Comparison of ENCODE assay signal across 8 cellular contexts in the genomic region with DNA sequence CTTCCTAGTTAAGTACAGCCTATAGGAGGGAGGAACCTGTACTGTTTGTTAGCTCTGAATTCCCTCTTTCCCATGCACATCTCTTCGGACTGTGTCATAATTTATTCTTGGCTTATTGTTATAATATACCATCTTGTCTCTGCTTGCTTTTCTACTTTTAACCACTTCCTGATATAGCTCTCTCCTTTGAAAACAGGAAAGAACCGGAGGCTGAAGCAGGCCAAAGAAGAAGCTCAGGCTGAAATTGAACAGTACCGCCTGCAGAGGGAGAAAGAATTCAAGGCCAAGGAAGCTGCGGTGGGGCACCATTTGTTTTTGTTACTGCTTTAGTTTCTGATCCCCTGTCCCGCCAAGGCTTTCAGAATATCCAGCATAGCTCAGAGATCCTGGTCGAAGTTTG. TPM values are rescaled to one million over a fixed set of nuclear protein-coding genes. Genes with fewer than 3 reads are reported as not detected.
DNase-seq lines count a peak whose midpoint lies in the region; ATAC-seq, FAIRE-seq and TF ChIP-seq lines count a peak whose summit lies in the region.

No MANE protein-coding gene starts in this region.

- no peak overlapping the region for H2BK15ac ChIP-seq in mesendoderm (replicated peaks; ENCODE audit: low read depth)

- H3K9ac ChIP-seq in SU-DHL-6 (ENCODE audit: low read length) (peak overlapping the region; percentile 23), mesendoderm (ENCODE audit: low read length) (no peak overlapping the region)

- H4K5ac ChIP-seq in mesendoderm (ENCODE audit: low read length): no peak overlapping the region

- peak overlapping the region in 3 of 5 experiments; percentile 68 to 95 (median 81) for H3K27ac Mint-ChIP-seq in brain

- H3K4me3 Mint-ChIP-seq in brain: peak overlapping the region in 1 of 5 experiments; percentile 85

- H3K27me3 ChIP-seq in SU-DHL-6 (ENCODE audit: low read length): no peaks in the 10 kb centered on the region
- no peaks in the 10 kb centered on the region for H3K27me3 ChIP-seq in mesendoderm (ENCODE audit: insufficient read depth, low read length, poor library complexity)

- TF ChIP-seq CTCF in GM13976 (IDR thresholded peaks at IDR 0.05; ENCODE audit: borderline replicate concordance, control extremely low read depth, extremely low read depth, insufficient read depth, missing control alignments) (no peak), SU-DHL-6 (IDR thresholded peaks at IDR 0.05; ENCODE audit: insufficient read depth, low read length, poor library complexity, severe bottlenecking) (peak; percentile 35), brain (conservative IDR thresholded peaks at IDR 0.05) (no peak)

- no peak overlapping the region for H3K23ac ChIP-seq in mesendoderm (ENCODE audit: low read length)

- H3K9me3 Mint-ChIP-seq in brain: peaks cover 0 to 4% (median 0%) of the 10 kb centered on the region in 5 experiments

- peaks cover 69% of the 10 kb centered on the region for H3K36me3 Mint-ChIP-seq in brain

- no peak overlapping the region for H2AFZ ChIP-seq in SU-DHL-6 (ENCODE audit: low read depth, low read length, severe bottlenecking)

- H3K9me2 ChIP-seq in SU-DHL-6 (replicated peaks; ENCODE audit: insufficient read depth, low read length): no peaks in the 10 kb centered on the region

- no peak overlapping the region for H2AK5ac ChIP-seq in mesendoderm (ENCODE audit: low read length)

- no peak for FAIRE-seq in GM12892 (lab: Jason Lieb, UNC)

- no peak overlapping the region for H3K4ac ChIP-seq in mesendoderm (ENCODE audit: low read depth, low read length)

- peaks cover 46% of the 10 kb centered on the region for H3K4me1 Mint-ChIP-seq in brain

- H4K20me1 ChIP-seq in SU-DHL-6 (ENCODE audit: low read depth, low read length): no peaks in the 10 kb centered on the region; the same call in 1 of the 2 replicates

- no peak overlapping the region for H2BK120ac ChIP-seq in mesendoderm (ENCODE audit: low read depth, low read length)

- H3K79me2 ChIP-seq in SU-DHL-6 (ENCODE audit: insufficient read depth, low read length) (peaks cover 73% of the 10 kb centered on the region), mesendoderm (ENCODE audit: control insufficient read depth, insufficient read depth, low read length) (peaks cover 57% of the 10 kb centered on the region)

- H3K9me3 ChIP-seq in SU-DHL-6 (ENCODE audit: insufficient read depth, low read length): no peaks in the 10 kb centered on the region

- peaks cover 4% of the 10 kb centered on the region for H3K4me1 ChIP-seq in mesendoderm (ENCODE audit: control insufficient read depth, low read depth, low read length)

- WGBS in mesendoderm (ENCODE audit: extremely low coverage, insufficient coverage, low lambda C conversion rate): no CpG with 5 or more reads among the region's 6 CpGs

- peaks cover 13% of the 10 kb centered on the region for H3K27me3 Mint-ChIP-seq in brain

- no peak for TF ChIP-seq POLR2A in GM12892 (IDR thresholded peaks at IDR 0.05; ENCODE audit: low read depth, low read length)

- DNase-seq in GM13976 (ENCODE audit: low spot score): peak; percentile 55
- peak; percentile 38 for DNase-seq in mesendoderm
- no peak for DNase-seq in NCI-H526 treated with DMSO at 0.1 percent for 48 hours (lab: John Stamatoyannopoulos, UW)
- no peak for DNase-seq in GM12892 (ENCODE audit: insufficient read length)
- DNase-seq in NCI-H2171 treated with DMSO at 0.1 percent for 48 hours (lab: John Stamatoyannopoulos, UW): no peak

- H3K27ac ChIP-seq in SU-DHL-6 (ENCODE audit: low read depth, low read length): peak overlapping the region; percentile 69
- H3K27ac ChIP-seq in mesendoderm (ENCODE audit: low read depth, low read length): no peak overlapping the region

- H3K56ac ChIP-seq in mesendoderm (ENCODE audit: low read length): no peak overlapping the region

- H2BK5ac ChIP-seq in mesendoderm (ENCODE audit: low read length): no peak overlapping the region

- peak overlapping the region; percentile 56 for H3K4me2 ChIP-seq in SU-DHL-6 (ENCODE audit: low read depth, low read length, poor library complexity, severe bottlenecking)
- H3K4me2 ChIP-seq in mesendoderm (ENCODE audit: low read length): no peak overlapping the region

- no peak overlapping the region for H3K18ac ChIP-seq in mesendoderm (ENCODE audit: low read length)

- H3K4me3 ChIP-seq in SU-DHL-6 (ENCODE audit: insufficient read depth, low read length, poor library complexity, severe bottlenecking) (no peak overlapping the region), mesendoderm (ENCODE audit: low read length) (no peak overlapping the region)

- H3F3A ChIP-seq in SU-DHL-6 (ENCODE audit: insufficient read depth): peaks cover 9% of the 10 kb centered on the region; the same call in 1 of the 2 replicates

- peaks cover 10% of the 10 kb centered on the region for H3K36me3 ChIP-seq in SU-DHL-6 (ENCODE audit: low read length)
- H3K36me3 ChIP-seq in mesendoderm (ENCODE audit: control insufficient read depth, insufficient read depth, low read length): peaks cover 9% of the 10 kb centered on the region

- ATAC-seq in GM21381 (IDR thresholded peaks at IDR 0.05; ENCODE audit: unreplicated experiment): no peak

- H3K79me1 ChIP-seq in mesendoderm (ENCODE audit: low read length): peaks cover 14% of the 10 kb centered on the region

- in situ Hi-C loops in GM13976 (cut with MboI; ENCODE audit: low sequenced_read_pairs, unreplicated experiment): no loop called here

- H4K8ac ChIP-seq in mesendoderm (ENCODE audit: low read depth, low read length): no peak overlapping the region

RNA-seq across cellular contexts. Expression of gene ATP6V1G1, which starts 4.8 kb away (rescaled TPM):
- polyA plus RNA-seq in brain (ENCODE audit: insufficient read depth, low read depth, low replicate concordance): 130 TPM
- polyA plus RNA-seq in mesendoderm (2013, experiment 1 of 2): 274 TPM
- 301 TPM for polyA plus RNA-seq in mesendoderm (2013, experiment 2 of 2)
- polyA plus RNA-seq in GM12892 (2012; ENCODE audit: missing spikeins): 75.3 TPM

RNA-seq across cellular contexts. Expression of gene TMEM268, which starts 18.7 kb away (rescaled TPM):
- polyA plus RNA-seq in brain (ENCODE audit: insufficient read depth, low read depth, low replicate concordance): 21.5 TPM
- 8.0 TPM for polyA plus RNA-seq in mesendoderm (2013, experiment 1 of 2)
- polyA plus RNA-seq in mesendoderm (2013, experiment 2 of 2): 8.4 TPM
- 14.6 TPM for polyA plus RNA-seq in GM12892 (2012; ENCODE audit: missing spikeins)

Comparison
In these comparisons a context has a peak if more than half of its experiments do, and no peak if none do; other contexts are left out.
1. DNase-seq: peak in GM13976 (single experiment) and mesendoderm (single experiment); none in NCI-H526 treated with DMSO at 0.1 percent for 48 hours (single experiment), GM12892 (single experiment) and NCI-H2171 treated with DMSO at 0.1 percent for 48 hours (single experiment).